Comparison of ENCODE assay signal across 20 cellular contexts in the genomic region with DNA sequence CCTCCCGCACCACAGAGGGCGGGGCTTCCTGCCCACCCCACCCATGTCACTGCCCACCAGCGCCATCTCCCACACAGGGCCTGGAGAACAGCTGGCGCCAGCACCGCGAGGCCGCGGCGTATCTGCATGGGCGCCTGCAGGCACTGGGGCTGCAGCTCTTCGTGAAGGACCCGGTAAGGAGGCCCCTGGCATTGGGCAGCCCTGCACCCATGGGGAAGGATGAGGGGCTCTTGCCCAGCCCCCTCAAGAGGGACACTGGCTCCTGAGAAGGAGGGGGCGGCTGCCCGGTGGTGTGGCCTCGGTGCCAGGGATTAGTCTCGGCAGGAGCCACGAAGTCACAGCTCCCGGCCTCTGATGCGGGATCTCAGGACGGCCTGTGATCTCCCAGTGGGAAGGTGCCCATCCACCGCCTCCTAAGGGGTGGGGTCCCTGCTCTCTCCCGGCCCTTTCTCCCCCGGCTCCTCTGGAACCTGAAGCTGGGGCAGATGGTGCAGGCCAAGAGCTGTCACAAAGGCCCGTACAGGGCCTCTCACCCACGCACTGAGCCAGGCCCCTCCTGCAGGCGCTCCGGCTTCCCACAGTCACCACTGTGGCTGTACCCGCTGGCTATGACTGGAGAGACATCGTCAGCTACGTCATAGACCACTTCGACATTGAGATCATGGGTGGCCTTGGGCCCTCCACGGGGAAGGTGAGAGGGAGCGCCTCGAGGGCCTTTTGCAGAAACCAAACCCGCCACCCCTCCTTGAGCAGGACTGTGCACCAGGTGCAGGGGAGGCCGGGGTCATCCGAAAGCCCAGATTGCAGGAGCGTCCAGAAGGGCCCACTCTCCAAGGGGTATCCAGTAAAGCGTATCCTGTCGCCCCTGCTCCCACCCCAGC. TPM values are rescaled to one million over a fixed set of nuclear protein-coding genes. Genes with fewer than 3 reads are reported as not detected.
"Had no signal": no experiment of that assay in that cellular context is flagged by ENCODE, and none has a peak within 500 bp of the region (broad histone marks: within the 10 kb centered on the region; RNA-seq: fewer than 3 reads in every experiment).

No MANE protein-coding gene starts in this region.

- DNase-seq: activated CD4-positive, alpha-beta T cell treated with anti-CD3 and anti-CD28 coated beads for 1 hour; activated CD4-positive, alpha-beta T cell treated with anti-CD3 and anti-CD28 coated beads, Interleukin-2, amount 50 U/mL, for 48 hours; activated naive CD4-positive, alpha-beta T cell treated with anti-CD3 and anti-CD28 coated beads, Interleukin-2, amount 10 ng/mL, durations not matched to agents 7 days and 5 days; endodermal cell; mesendoderm; natural killer cell; nucleus accumbens; psoas muscle; sigmoid colon; stimulated activated CD4-positive, alpha-beta T cell treated with anti-CD3 and anti-CD28 coated beads, Interleukin-1b, Interleukin-23, amount 100 ng/mL, for 48 hours; T-cell; T-helper 9 cell had no signal

- H3K4me1 ChIP-seq: gastrocnemius medialis, heart right ventricle, psoas muscle, sigmoid colon had no signal

- H3K27me3 ChIP-seq: gastrocnemius medialis, heart right ventricle, sigmoid colon had no signal

- H3K9me3 ChIP-seq: gastrocnemius medialis, heart right ventricle, psoas muscle, sigmoid colon had no signal

- H3K36me3 ChIP-seq: gastrocnemius medialis, heart right ventricle, sigmoid colon had no signal

- H3K4me3 ChIP-seq: gastrocnemius medialis, heart right ventricle, psoas muscle, sigmoid colon had no signal

- H3K27ac ChIP-seq: gastrocnemius medialis, heart right ventricle, psoas muscle, sigmoid colon had no signal

- ATAC-seq: activated T-helper 17 cell treated with anti-CD3 and anti-CD28 coated beads, Interleukin-2, amount 50 U/mL, for 72 hours; gastrocnemius medialis; natural killer cell; psoas muscle; T-cell had no signal

RNA-seq across cellular contexts. Expression of gene AGXT, which starts 9.1 kb away (rescaled TPM):
- total RNA-seq: activated T-helper 17 cell treated with anti-CD3 and anti-CD28 coated beads, Interleukin-2, amount 50 U/mL, for 72 hours; astrocyte; bronchial epithelial cell; cerebellum; dermis microvascular lymphatic vessel endothelial cell; epithelial cell of proximal tubule; heart right ventricle; natural killer cell; sigmoid colon had no signal

RNA-seq across cellular contexts. Expression of gene MAB21L4, which starts 18.3 kb away (rescaled TPM):
- total RNA-seq: activated T-helper 17 cell treated with anti-CD3 and anti-CD28 coated beads, Interleukin-2, amount 50 U/mL, for 72 hours; cerebellum; dermis microvascular lymphatic vessel endothelial cell; gastrocnemius medialis; natural killer cell; psoas muscle; sigmoid colon; T-cell had no signal
- polyA plus RNA-seq: psoas muscle had no signal

RNA-seq across cellular contexts. Expression of gene CROCC2, which starts 28.4 kb away (rescaled TPM):
- total RNA-seq: activated T-helper 17 cell treated with anti-CD3 and anti-CD28 coated beads, Interleukin-2, amount 50 U/mL, for 72 hours; astrocyte; bronchial epithelial cell; cerebellum; dermis microvascular lymphatic vessel endothelial cell; endodermal cell; epithelial cell of proximal tubule; heart right ventricle; psoas muscle; sigmoid colon; T-cell had no signal

RNA-seq across cellular contexts. Expression of gene KIF1A, which starts 57.7 kb away (rescaled TPM):
- total RNA-seq: bronchial epithelial cell had no signal
